ENCODE assay signal across 13 cellular contexts in genomic region chr3:57152150-57152549, GRCh38. TPM values are rescaled to one million over a fixed set of nuclear protein-coding genes. Genes with fewer than 3 reads are reported as not detected.
A peak's percentile ranks its signal among the peaks of the same experiment; 100 is the strongest.
DNase-seq lines count a peak whose midpoint lies in the region; ATAC-seq and TF ChIP-seq lines count a peak whose summit lies in the region.
"Had no signal": no experiment of that assay in that cellular context is flagged by ENCODE, and none has a peak within 500 bp of the region (broad histone marks: within the 10 kb centered on the region; RNA-seq: fewer than 3 reads in every experiment).

No MANE protein-coding gene starts in this region.

- H3K36me3 ChIP-seq in brain microvascular endothelial cell (replicated peaks) (no peaks in the 10 kb centered on the region), left ventricle myocardium inferior (no peaks in the 10 kb centered on the region), osteoblast (ENCODE audit: insufficient read depth, low read length) (no peaks in the 10 kb centered on the region)
- H3K36me3 ChIP-seq: neutrophil had no signal

- H3K4me3 ChIP-seq in AG10803 (ENCODE audit: low read length) (no peak overlapping the region), brain microvascular endothelial cell (ENCODE audit: low read depth, low read length) (no peak overlapping the region), left ventricle myocardium inferior (peak overlapping the region; percentile 33), osteoblast (ENCODE audit: insufficient read depth, low read length) (no peak overlapping the region)

- H3K4me2 ChIP-seq in osteoblast (ENCODE audit: insufficient read depth, low read length): peak overlapping the region; percentile 32

- no peak for DNase-seq in AG10803 (ENCODE audit: low read depth)
- DNase-seq in brain microvascular endothelial cell: no peak
- DNase-seq in left ventricle myocardium inferior: peak; percentile 33
- DNase-seq in osteoblast (ENCODE audit: insufficient read length, low spot score, missing footprints): no peak
- no peak for DNase-seq in dedifferentiated amniotic fluid mesenchymal stem cell (ENCODE audit: extremely low spot score)
- DNase-seq in UCSD-AML1 (lab: John Stamatoyannopoulos, UW; ENCODE audit: unreplicated experiment): no peak
- DNase-seq in GOT3 (lab: John Stamatoyannopoulos, UW): no peak
- DNase-seq: effector memory CD4-positive, alpha-beta T cell; NCI-H2171 treated with DMSO at 0.1 percent for 48 hours; stimulated activated CD4-positive, alpha-beta T cell treated with anti-CD3 and anti-CD28 coated beads, Interleukin-4, amount 100 ng/mL, for 4 hours had no signal

- H2AFZ ChIP-seq in osteoblast (ENCODE audit: low read length): peak overlapping the region; percentile 64

- TF ChIP-seq CTCF in AG10803 (conservative IDR thresholded peaks at IDR 0.05; ENCODE audit: low read length): peak; percentile 29
- peak; percentile 60 for TF ChIP-seq CTCF in brain microvascular endothelial cell (IDR thresholded peaks at IDR 0.05; ENCODE audit: low read depth, low read length, missing control alignments)
- TF ChIP-seq CTCF in left ventricle myocardium inferior (IDR thresholded peaks at IDR 0.05; ENCODE audit: borderline replicate concordance): peak; percentile 40
- TF ChIP-seq CTCF in osteoblast (IDR thresholded peaks at IDR 0.05; ENCODE audit: extremely low read depth, low read depth, low read length): no peak

- H3K79me2 ChIP-seq in osteoblast (ENCODE audit: insufficient read depth, low read length): no peaks in the 10 kb centered on the region

- in situ Hi-C loops in brain microvascular endothelial cell (cut with HindIII; ENCODE audit: low pct_ligation_motif_present, low sequenced_read_pairs): no loop called here

- H3K4me1 ChIP-seq in left ventricle myocardium inferior: peaks cover 47% of the 10 kb centered on the region
- peaks cover 14% of the 10 kb centered on the region for H3K4me1 ChIP-seq in osteoblast (ENCODE audit: insufficient read depth, low read length)

- no peaks in the 10 kb centered on the region for H4K20me1 ChIP-seq in osteoblast (ENCODE audit: insufficient read depth, low read length)

- no peaks in the 10 kb centered on the region for H3K9me3 ChIP-seq in left ventricle myocardium inferior (replicated peaks)
- no peaks in the 10 kb centered on the region for H3K9me3 ChIP-seq in osteoblast (ENCODE audit: low read depth, low read length)
- H3K9me3 ChIP-seq: neutrophil had no signal

- H3K27ac ChIP-seq in brain microvascular endothelial cell (no peak overlapping the region), left ventricle myocardium inferior (replicated peaks) (peak overlapping the region; percentile 61), osteoblast (ENCODE audit: low read depth, low read length) (no peak overlapping the region)
- H3K27ac ChIP-seq: neutrophil had no signal

- intact Hi-C loops in left ventricle myocardium inferior (cut with micrococcal nuclease): no loop called here

- H3K27me3 ChIP-seq in brain microvascular endothelial cell (replicated peaks) (no peaks in the 10 kb centered on the region), left ventricle myocardium inferior (ENCODE audit: low read depth) (peaks cover 11% of the 10 kb centered on the region), osteoblast (ENCODE audit: insufficient read depth, low read length) (peaks cover 2% of the 10 kb centered on the region)

- no peak for ATAC-seq in HG03520 (IDR thresholded peaks at IDR 0.05; ENCODE audit: unreplicated experiment)

RNA-seq across cellular contexts. Expression of gene IL17RD, which starts 13.0 kb away (rescaled TPM):
- 9.6 TPM for total RNA-seq in left ventricle myocardium inferior
- total RNA-seq in osteoblast: 2.2 and 3.5 TPM in 2 replicates

RNA-seq across cellular contexts. Expression of gene HESX1, which starts 47.6 kb away (rescaled TPM):
- total RNA-seq in left ventricle myocardium inferior (0.30 TPM), osteoblast (0.29 and 0.72 TPM in 2 replicates)
- total RNA-seq: A673 had no signal
